ENCODE assay signal across 1 cellular context in the genomic region with DNA sequence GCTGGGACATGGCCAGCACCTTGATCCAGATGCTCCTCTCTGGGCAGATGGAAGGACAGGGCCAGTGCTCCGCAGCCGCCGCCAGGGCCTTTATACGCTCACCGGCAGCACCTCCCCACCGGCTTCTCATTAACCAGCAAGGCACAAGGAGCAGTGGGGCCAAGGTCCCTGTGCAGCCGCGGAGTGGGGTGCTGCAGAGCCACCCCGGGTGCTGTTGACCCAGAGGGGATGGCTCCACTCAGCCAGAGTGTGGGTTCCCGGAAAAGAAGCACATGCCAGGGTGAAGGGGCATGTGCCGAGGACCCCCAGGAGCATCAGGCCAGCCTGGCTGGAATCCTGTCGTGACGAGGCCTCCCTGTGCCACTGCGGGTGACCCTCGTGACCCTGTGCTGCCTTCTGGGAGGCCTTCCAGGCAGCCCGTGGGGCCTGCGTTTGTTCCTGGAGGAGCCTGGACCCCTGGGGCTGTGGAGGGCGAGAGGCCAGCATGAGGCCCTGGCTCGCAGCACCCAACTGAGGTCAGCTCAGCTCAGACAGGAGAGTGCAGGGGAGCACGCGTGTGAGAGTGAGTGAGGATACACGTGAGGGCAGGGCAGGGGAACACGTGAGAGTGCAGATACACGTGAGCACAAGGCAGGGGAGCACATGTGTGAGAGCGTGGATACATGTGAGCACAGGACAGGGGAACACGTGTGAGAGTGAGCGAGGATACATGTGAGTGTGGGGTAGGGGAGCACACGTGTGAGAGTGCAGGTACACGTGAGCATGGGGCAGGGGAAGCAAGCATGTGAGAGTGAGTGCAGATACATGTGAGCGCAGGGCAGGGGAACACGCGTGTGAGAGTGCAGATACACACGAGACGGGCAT.
A peak's percentile ranks its signal among the peaks of the same experiment; 100 is the strongest.
TF ChIP-seq lines count a peak whose summit lies in the region.

TSS of gene FTCD (minus strand) at position 66 of the 864 bp plus-strand sequence. CDS start at position 10, 56 bp downstream.

TF ChIP-seq in HepG2, 621 proteins besides CTCF, POLR2A, EP300 and RAD21 (continued from another document and continues in another):
- TF ChIP-seq ZSCAN5A (CRISPR knock-in tag; IDR thresholded peaks at IDR 0.05; ENCODE audit: borderline replicate concordance) (peak; percentile 93; the same call in 1 of the 2 replicates), ZNF577 (CRISPR knock-in tag; IDR thresholded peaks at IDR 0.05; ENCODE audit: borderline replicate concordance, low read depth) (no peak), ZFP36 (IDR thresholded peaks at IDR 0.05; ENCODE audit: borderline replicate concordance, low read depth, low read length, partially characterized antibody) (no peak), ZSCAN29 (CRISPR knock-in tag; conservative IDR thresholded peaks at IDR 0.05) (no peak), ZNF639 (CRISPR knock-in tag; conservative IDR thresholded peaks at IDR 0.05) (no peak), PAX8 (CRISPR knock-in tag; IDR thresholded peaks at IDR 0.05; ENCODE audit: borderline replicate concordance) (0 out of 2 replicates have a peak, but pooled peaks have one; percentile 19), NR2C2 (CRISPR knock-in tag; IDR thresholded peaks at IDR 0.05; ENCODE audit: borderline replicate concordance) (peak; percentile 43), JUNB (CRISPR knock-in tag; IDR thresholded peaks at IDR 0.05; ENCODE audit: borderline replicate concordance) (peak; percentile 70), PHF20 (CRISPR knock-in tag; IDR thresholded peaks at IDR 0.05) (peak; percentile 43; the same call in 1 of the 2 replicates), SP4 (CRISPR knock-in tag; IDR thresholded peaks at IDR 0.05) (peak; percentile 10; the same call in 1 of the 2 replicates), SNAPC4 (CRISPR knock-in tag; IDR thresholded peaks at IDR 0.05) (no peak; the same call in 1 of the 2 replicates), NFIB (CRISPR knock-in tag; IDR thresholded peaks at IDR 0.05; ENCODE audit: borderline replicate concordance) (no peak), RBM22 (optimal IDR thresholded peaks at IDR 0.05; ENCODE audit: low read length) (no peak), POLR2G (IDR thresholded peaks at IDR 0.05; ENCODE audit: low read depth, low read length) (peak; percentile 99), HIVEP1 (CRISPR knock-in tag; IDR thresholded peaks at IDR 0.05) (peak; percentile 85), MAFG (CRISPR knock-in tag; IDR thresholded peaks at IDR 0.05) (no peak), RFXAP (CRISPR knock-in tag; IDR thresholded peaks at IDR 0.05; ENCODE audit: borderline replicate concordance) (no peak; the same call in 1 of the 2 replicates), ZNF567 (CRISPR knock-in tag; IDR thresholded peaks at IDR 0.05; ENCODE audit: borderline replicate concordance) (no peak), MYNN (CRISPR knock-in tag; IDR thresholded peaks at IDR 0.05; ENCODE audit: low read depth) (no peak), ZNF709 (CRISPR knock-in tag; IDR thresholded peaks at IDR 0.05) (peak; percentile 80), ZNF777 (CRISPR knock-in tag; IDR thresholded peaks at IDR 0.05) (peak; percentile 45; the same call in 1 of the 2 replicates), ZNF784 (CRISPR knock-in tag; IDR thresholded peaks at IDR 0.05; ENCODE audit: borderline replicate concordance) (peak; percentile 70; the same call in 1 of the 2 replicates), ZNF564 (CRISPR knock-in tag; IDR thresholded peaks at IDR 0.05) (peak; percentile 76; the same call in 1 of the 2 replicates), ZBTB1 (CRISPR knock-in tag; IDR thresholded peaks at IDR 0.05; ENCODE audit: borderline replicate concordance) (no peak), ZNF543 (CRISPR knock-in tag; IDR thresholded peaks at IDR 0.05) (peak; percentile 79), ZNF878 (CRISPR knock-in tag; IDR thresholded peaks at IDR 0.05) (no peak; the same call in 1 of the 2 replicates), ZNF446 (CRISPR knock-in tag; IDR thresholded peaks at IDR 0.05) (peak; percentile 71), ZNF710 (CRISPR knock-in tag; IDR thresholded peaks at IDR 0.05; ENCODE audit: borderline replicate concordance) (peak; percentile 31), TBL1XR1 (IDR thresholded peaks at IDR 0.05; ENCODE audit: borderline replicate concordance, low read length, partially characterized antibody) (no peak), ZNF672 (CRISPR knock-in tag; IDR thresholded peaks at IDR 0.05) (peak; percentile 84; the same call in 1 of the 2 replicates), PHF5A (CRISPR knock-in tag; IDR thresholded peaks at IDR 0.05; ENCODE audit: low read depth, unreplicated experiment) (no peak), ZNF841 (CRISPR knock-in tag; IDR thresholded peaks at IDR 0.05; ENCODE audit: borderline replicate concordance) (no peak)
- TF ChIP-seq, protein P1, sequence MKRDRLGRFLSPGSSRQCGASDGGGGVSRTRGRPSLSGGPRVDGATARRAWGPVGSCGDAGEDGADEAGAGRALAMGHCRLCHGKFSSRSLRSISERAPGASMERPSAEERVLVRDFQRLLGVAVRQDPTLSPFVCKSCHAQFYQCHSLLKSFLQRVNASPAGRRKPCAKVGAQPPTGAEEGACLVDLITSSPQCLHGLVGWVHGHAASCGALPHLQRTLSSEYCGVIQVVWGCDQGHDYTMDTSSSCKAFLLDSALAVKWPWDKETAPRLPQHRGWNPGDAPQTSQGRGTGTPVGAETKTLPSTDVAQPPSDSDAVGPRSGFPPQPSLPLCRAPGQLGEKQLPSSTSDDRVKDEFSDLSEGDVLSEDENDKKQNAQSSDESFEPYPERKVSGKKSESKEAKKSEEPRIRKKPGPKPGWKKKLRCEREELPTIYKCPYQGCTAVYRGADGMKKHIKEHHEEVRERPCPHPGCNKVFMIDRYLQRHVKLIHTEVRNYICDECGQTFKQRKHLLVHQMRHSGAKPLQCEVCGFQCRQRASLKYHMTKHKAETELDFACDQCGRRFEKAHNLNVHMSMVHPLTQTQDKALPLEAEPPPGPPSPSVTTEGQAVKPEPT (CRISPR knock-in tag; IDR thresholded peaks at IDR 0.05; ENCODE audit: low read depth): no peak
- TF ChIP-seq, protein P2, sequence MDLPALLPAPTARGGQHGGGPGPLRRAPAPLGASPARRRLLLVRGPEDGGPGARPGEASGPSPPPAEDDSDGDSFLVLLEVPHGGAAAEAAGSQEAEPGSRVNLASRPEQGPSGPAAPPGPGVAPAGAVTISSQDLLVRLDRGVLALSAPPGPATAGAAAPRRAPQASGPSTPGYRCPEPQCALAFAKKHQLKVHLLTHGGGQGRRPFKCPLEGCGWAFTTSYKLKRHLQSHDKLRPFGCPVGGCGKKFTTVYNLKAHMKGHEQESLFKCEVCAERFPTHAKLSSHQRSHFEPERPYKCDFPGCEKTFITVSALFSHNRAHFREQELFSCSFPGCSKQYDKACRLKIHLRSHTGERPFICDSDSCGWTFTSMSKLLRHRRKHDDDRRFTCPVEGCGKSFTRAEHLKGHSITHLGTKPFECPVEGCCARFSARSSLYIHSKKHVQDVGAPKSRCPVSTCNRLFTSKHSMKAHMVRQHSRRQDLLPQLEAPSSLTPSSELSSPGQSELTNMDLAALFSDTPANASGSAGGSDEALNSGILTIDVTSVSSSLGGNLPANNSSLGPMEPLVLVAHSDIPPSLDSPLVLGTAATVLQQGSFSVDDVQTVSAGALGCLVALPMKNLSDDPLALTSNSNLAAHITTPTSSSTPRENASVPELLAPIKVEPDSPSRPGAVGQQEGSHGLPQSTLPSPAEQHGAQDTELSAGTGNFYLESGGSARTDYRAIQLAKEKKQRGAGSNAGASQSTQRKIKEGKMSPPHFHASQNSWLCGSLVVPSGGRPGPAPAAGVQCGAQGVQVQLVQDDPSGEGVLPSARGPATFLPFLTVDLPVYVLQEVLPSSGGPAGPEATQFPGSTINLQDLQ (CRISPR knock-in tag; IDR thresholded peaks at IDR 0.05): no peak
- TF ChIP-seq, protein P3, sequence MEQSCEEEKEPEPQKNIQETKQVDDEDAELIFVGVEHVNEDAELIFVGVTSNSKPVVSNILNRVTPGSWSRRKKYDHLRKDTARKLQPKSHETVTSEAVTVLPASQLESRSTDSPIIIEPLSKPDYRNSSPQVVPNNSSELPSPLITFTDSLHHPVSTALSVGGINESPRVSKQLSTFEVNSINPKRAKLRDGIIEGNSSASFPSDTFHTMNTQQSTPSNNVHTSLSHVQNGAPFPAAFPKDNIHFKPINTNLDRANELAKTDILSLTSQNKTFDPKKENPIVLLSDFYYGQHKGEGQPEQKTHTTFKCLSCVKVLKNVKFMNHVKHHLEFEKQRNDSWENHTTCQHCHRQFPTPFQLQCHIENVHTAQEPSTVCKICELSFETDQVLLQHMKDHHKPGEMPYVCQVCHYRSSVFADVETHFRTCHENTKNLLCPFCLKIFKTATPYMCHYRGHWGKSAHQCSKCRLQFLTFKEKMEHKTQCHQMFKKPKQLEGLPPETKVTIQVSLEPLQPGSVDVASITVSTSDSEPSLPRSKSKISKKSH (CRISPR knock-in tag; IDR thresholded peaks at IDR 0.05; ENCODE audit: borderline replicate concordance): peak; percentile 98
- TF ChIP-seq, protein P4, sequence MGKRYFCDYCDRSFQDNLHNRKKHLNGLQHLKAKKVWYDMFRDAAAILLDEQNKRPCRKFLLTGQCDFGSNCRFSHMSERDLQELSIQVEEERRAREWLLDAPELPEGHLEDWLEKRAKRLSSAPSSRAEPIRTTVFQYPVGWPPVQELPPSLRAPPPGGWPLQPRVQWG (CRISPR knock-in tag; IDR thresholded peaks at IDR 0.05; ENCODE audit: borderline replicate concordance, low read depth): no peak
